In genomic region chr11:2590131-2590950, GRCh38 we compare ENCODE assay signal across 20 cellular contexts.
DNase-seq lines count a peak whose midpoint lies in the region.
"Had no signal": no experiment of that assay in that cellular context is flagged by ENCODE, and none has a peak within 500 bp of the region (broad histone marks: within the 10 kb centered on the region; RNA-seq: fewer than 3 reads in every experiment).

No MANE protein-coding gene starts in this region.

- H3K27me3 Mint-ChIP-seq in activated T-cell treated with anti-CD3 and anti-CD28 coated beads, Interleukin-2, amount 50 U/mL, for 24 hours = no peaks in the 10 kb centered on the region
- H3K27me3 Mint-ChIP-seq: stimulated activated memory B cell treated with anti-CD40 and anti-IgM and Interleukin-4, amounts not matched to agents 10 μg/mL and 1 μg/mL and 100 μg/mL, for 72 hours had no signal

- no CpG with 5 or more reads among the region's 13 CpGs for WGBS in neuronal stem cell (ENCODE audit: extremely low coverage in 2 of 2, insufficient read length in 2 of 2, insufficient replicate concordance in 1 of 2), 2 donors
- WGBS in GM23248 (ENCODE audit: low coverage in 1 of 2, low lambda C conversion rate in 2 of 2, missing lambda C conversion rate in 2 of 2), 2 experiments = 48 to 52% methylated on average over 13 of the region's 13 CpGs

- no peaks in the 10 kb centered on the region for H3K4me1 Mint-ChIP-seq in activated T-cell treated with anti-CD3 and anti-CD28 coated beads, Interleukin-2, amount 50 U/mL, for 24 hours (ENCODE audit: low read depth)
- H3K4me1 Mint-ChIP-seq: CD8-positive, alpha-beta memory T cell; neural progenitor cell; stimulated activated memory B cell treated with anti-CD40 and anti-IgM and Interleukin-4, amounts not matched to agents 10 μg/mL and 1 μg/mL and 100 μg/mL, for 72 hours had no signal

- no peak overlapping the region for H3K23ac ChIP-seq in neuronal stem cell (ENCODE audit: low read depth, low read length, poor library complexity)

- no peak overlapping the region for H3K27ac Mint-ChIP-seq in activated T-cell treated with anti-CD3 and anti-CD28 coated beads, Interleukin-2, amount 50 U/mL, for 24 hours
- H3K27ac Mint-ChIP-seq: activated T-helper 1 cell treated with anti-CD3 and anti-CD28 coated beads, Interleukin-12 subunit alpha, Interleukin-12 subunit beta, Interleukin-2, Interleukin-4 antibody, amounts not matched to agents 30 ng/mL and 10 ng/mL and 1 ng/mL, durations not matched to agents 14 hours and 24 hours and 36 hours; neural progenitor cell; stimulated activated memory B cell treated with anti-CD40 and anti-IgM and Interleukin-4, amounts not matched to agents 10 μg/mL and 1 μg/mL and 100 μg/mL, for 72 hours had no signal

- H3K27me3 ChIP-seq in neuronal stem cell (ENCODE audit: control insufficient read depth in 3 of 3, insufficient read depth in 3 of 3, low read depth in 1 of 3, low read length in 3 of 3) = peaks cover 0 to 7% (median 0%) of the 10 kb centered on the region in 3 experiments
- peaks cover 8% of the 10 kb centered on the region for H3K27me3 ChIP-seq in GM23248 (replicated peaks; ENCODE audit: insufficient read depth)
- H3K27me3 ChIP-seq: breast epithelium, gastrocnemius medialis, right atrium auricular region had no signal

- no peak overlapping the region for H2BK15ac ChIP-seq in neuronal stem cell (ENCODE audit: low read length)

- H3K79me2 ChIP-seq in GM23248 (ENCODE audit: insufficient read depth) = no peaks in the 10 kb centered on the region

- H3K4me3 ChIP-seq in neuronal stem cell (ENCODE audit: low read length in 2 of 2) (no peak overlapping the region), GM23248 (no peak overlapping the region)
- H3K4me3 ChIP-seq: breast epithelium, gastrocnemius medialis, neural progenitor cell, right atrium auricular region, thoracic aorta had no signal

- H3K27ac ChIP-seq in angular gyrus (ENCODE audit: low read depth, low read length) = peak overlapping the region; percentile 50
- H3K27ac ChIP-seq in neuronal stem cell (replicated peaks; ENCODE audit: low read length) = no peak overlapping the region
- H3K27ac ChIP-seq in GM23248 = no peak overlapping the region
- H3K27ac ChIP-seq: breast epithelium, gastrocnemius medialis, neural progenitor cell, right atrium auricular region, thoracic aorta had no signal

- H2BK5ac ChIP-seq in neuronal stem cell (ENCODE audit: low read length) = no peak overlapping the region

- H3K36me3 ChIP-seq in neuronal stem cell (replicated peaks in 1 of 2; ENCODE audit: control insufficient read depth in 2 of 2, insufficient read depth in 2 of 2, low read length in 2 of 2) = no peaks in the 10 kb centered on the region
- H3K36me3 ChIP-seq in GM23248 (ENCODE audit: low read depth) = no peaks in the 10 kb centered on the region
- H3K36me3 ChIP-seq: breast epithelium, gastrocnemius medialis, neural progenitor cell, right atrium auricular region, thoracic aorta had no signal

- peaks cover 0 to 12% of the 10 kb centered on the region in 2 donors for H3K4me1 ChIP-seq in neuronal stem cell (ENCODE audit: control insufficient read depth in 2 of 2, insufficient read depth in 1 of 2, low read depth in 1 of 2, low read length in 2 of 2)
- no peaks in the 10 kb centered on the region for H3K4me1 ChIP-seq in GM23248 (ENCODE audit: insufficient read depth)
- H3K4me1 ChIP-seq: breast epithelium, gastrocnemius medialis, neural progenitor cell, right atrium auricular region had no signal

- peak overlapping the region; percentile 25 for H2BK120ac ChIP-seq in neuronal stem cell (ENCODE audit: low read depth, low read length)

- H3K14ac ChIP-seq in neuronal stem cell (ENCODE audit: low read length) = peak overlapping the region; percentile 47

- H2AFZ ChIP-seq in neuronal stem cell (ENCODE audit: low read length) (no peak overlapping the region), GM23248 (no peak overlapping the region)
- H2AFZ ChIP-seq: neural progenitor cell had no signal

- peak; percentile 1 for DNase-seq in stimulated activated CD4-positive, alpha-beta T cell treated with anti-CD3 and anti-CD28 coated beads, Interleukin-4, amount 100 ng/mL, for 1 hour
- DNase-seq in stimulated activated CD4-positive, alpha-beta T cell treated with anti-CD3 and anti-CD28 coated beads, Interleukin-4, amount 100 ng/mL, for 4 hours = no peak
- DNase-seq in neuronal stem cell (ENCODE audit: low spot score) = no peak
- no peak for DNase-seq in activated effector memory CD4-positive, alpha-beta T cell treated with anti-CD3 and anti-CD28 coated beads, Interleukin-2, amount 50 U/mL, for 16 hours
- DNase-seq in SHP77 treated with DMSO at 0.1 percent for 48 hours (lab: John Stamatoyannopoulos, UW) = no peak
- DNase-seq in GM23248 = no peak
- no peak for DNase-seq in activated T-cell treated with anti-CD3 and anti-CD28 coated beads, Interleukin-2, amount 50 U/mL, for 24 hours
- DNase-seq: NCI-H1092 treated with DMSO at 0.1 percent for 48 hours, NCI-H526, SHP77, T-helper 1 cell had no signal

- peak overlapping the region; percentile 83 for H3K18ac ChIP-seq in neuronal stem cell (ENCODE audit: low read length)

- H3K4ac ChIP-seq in neuronal stem cell (ENCODE audit: low read length) = no peak overlapping the region

- H3K4me2 ChIP-seq in neuronal stem cell (ENCODE audit: insufficient read depth, low read length, poor library complexity, severe bottlenecking) (no peak overlapping the region), GM23248 (ENCODE audit: unreplicated experiment) (no peak overlapping the region)
- H3K4me2 ChIP-seq: neural progenitor cell had no signal

- H3K79me1 ChIP-seq in neuronal stem cell (ENCODE audit: low read depth, low read length) = peaks cover 2% of the 10 kb centered on the region

- H3K9ac ChIP-seq in neuronal stem cell (ENCODE audit: low read depth, low read length, poor library complexity) = no peak overlapping the region
- no peak overlapping the region for H3K9ac ChIP-seq in GM23248
- H3K9ac ChIP-seq: neural progenitor cell had no signal

- H3K9me3 Mint-ChIP-seq in activated T-cell treated with anti-CD3 and anti-CD28 coated beads, Interleukin-2, amount 50 U/mL, for 24 hours = no peaks in the 10 kb centered on the region
- H3K9me3 Mint-ChIP-seq: CD8-positive, alpha-beta memory T cell; stimulated activated memory B cell treated with anti-CD40 and anti-IgM and Interleukin-4, amounts not matched to agents 10 μg/mL and 1 μg/mL and 100 μg/mL, for 72 hours had no signal

- H3F3A ChIP-seq in GM23248 (ENCODE audit: insufficient read depth) = no peaks in the 10 kb centered on the region

- H3K4me3 Mint-ChIP-seq in activated T-cell treated with anti-CD3 and anti-CD28 coated beads, Interleukin-2, amount 50 U/mL, for 24 hours = no peak overlapping the region
- H3K4me3 Mint-ChIP-seq: activated T-helper 1 cell treated with anti-CD3 and anti-CD28 coated beads, Interleukin-12 subunit alpha, Interleukin-12 subunit beta, Interleukin-2, Interleukin-4 antibody, amounts not matched to agents 30 ng/mL and 10 ng/mL and 1 ng/mL, durations not matched to agents 14 hours and 24 hours and 36 hours; CD8-positive, alpha-beta memory T cell; neural progenitor cell; stimulated activated memory B cell treated with anti-CD40 and anti-IgM and Interleukin-4, amounts not matched to agents 10 μg/mL and 1 μg/mL and 100 μg/mL, for 72 hours had no signal

- peak overlapping the region; percentile 51 for H2AK5ac ChIP-seq in neuronal stem cell (ENCODE audit: low read depth, low read length)

- H4K20me1 ChIP-seq in GM23248 (ENCODE audit: insufficient read depth) = no peaks in the 10 kb centered on the region

- no peak overlapping the region for H4K8ac ChIP-seq in neuronal stem cell (ENCODE audit: low read depth, low read length)

- H3K9me2 ChIP-seq in GM23248 (ENCODE audit: insufficient read depth) = no peaks in the 10 kb centered on the region

- in situ Hi-C loops in GM23248 (cut with MboI) = no loop called here

- H4K91ac ChIP-seq in neuronal stem cell (ENCODE audit: low read depth, low read length, poor library complexity) = no peak overlapping the region

- H3K9me3 ChIP-seq in neuronal stem cell (replicated peaks in 1 of 2; ENCODE audit: control insufficient read depth in 2 of 2, insufficient read depth in 1 of 2, low read depth in 1 of 2, low read length in 2 of 2) (peaks cover 0 to 5% of the 10 kb centered on the region in 2 donors), GM23248 (ENCODE audit: low read depth) (no peaks in the 10 kb centered on the region)
- H3K9me3 ChIP-seq: gastrocnemius medialis, thoracic aorta had no signal

- no peak overlapping the region for H2BK12ac ChIP-seq in neuronal stem cell (ENCODE audit: low read length)

- peaks cover 54% of the 10 kb centered on the region for H3K36me3 Mint-ChIP-seq in activated T-cell treated with anti-CD3 and anti-CD28 coated beads, Interleukin-2, amount 50 U/mL, for 24 hours (ENCODE audit: low read depth)
